8 cellular contexts compared by ENCODE assay signal in the genomic region with DNA sequence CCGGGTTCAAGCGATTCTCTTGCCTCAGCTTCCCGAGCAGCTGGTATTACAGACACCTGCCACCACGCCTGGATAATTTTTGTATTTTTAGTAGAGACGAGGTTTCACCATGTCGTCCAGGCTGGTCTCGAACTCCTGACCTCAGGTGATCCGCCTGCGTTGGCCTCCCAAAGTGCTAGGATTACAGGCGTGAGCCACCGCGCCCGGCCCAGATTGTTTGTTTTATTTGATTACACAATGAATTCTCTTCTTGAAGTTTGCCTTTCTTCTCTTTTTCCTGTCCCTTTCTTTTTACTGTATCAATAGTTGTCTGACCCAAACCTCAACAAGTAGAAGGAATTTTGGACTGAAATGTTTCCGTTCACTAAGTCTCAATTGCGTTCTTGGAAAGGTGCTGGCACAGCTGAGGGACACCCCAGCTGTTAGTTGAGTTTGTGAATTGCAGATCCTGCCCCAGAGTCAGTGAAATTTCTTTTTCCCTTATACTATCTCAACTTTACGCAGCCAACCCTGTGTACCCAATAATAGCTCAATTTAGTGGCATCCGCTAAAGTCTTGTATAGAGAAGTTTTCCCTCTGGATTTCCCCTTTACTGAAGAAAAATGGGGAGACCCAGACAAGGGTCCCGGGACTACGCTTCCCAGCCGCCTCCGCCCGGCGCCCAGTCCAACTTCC. TPM values are rescaled to one million over a fixed set of nuclear protein-coding genes. Genes with fewer than 3 reads are reported as not detected.
A peak's percentile ranks its signal among the peaks of the same experiment; 100 is the strongest.
DNase-seq lines count a peak whose midpoint lies in the region; ATAC-seq and TF ChIP-seq lines count a peak whose summit lies in the region.

No MANE protein-coding gene starts in this region.

- peaks cover 15% of the 10 kb centered on the region for H3K4me1 Mint-ChIP-seq in endodermal cell

- H3K9me3 ChIP-seq in PC-3 (ENCODE audit: low read length) (no peaks in the 10 kb centered on the region), endodermal cell (ENCODE audit: control insufficient read depth, low read length) (no peaks in the 10 kb centered on the region), psoas muscle (no peaks in the 10 kb centered on the region)

- peaks cover 35% of the 10 kb centered on the region for H3K4me1 ChIP-seq in PC-3 (ENCODE audit: insufficient read depth, low read length)
- H3K4me1 ChIP-seq in endodermal cell (ENCODE audit: control insufficient read depth, insufficient read depth, low read length), result no peaks in the 10 kb centered on the region
- no peaks in the 10 kb centered on the region for H3K4me1 ChIP-seq in psoas muscle

- H3K9ac ChIP-seq in PC-3 (ENCODE audit: low read length) (no peak overlapping the region), endodermal cell (ENCODE audit: extremely low read depth, low read length, poor library complexity, severe bottlenecking) (no peak overlapping the region)

- intact Hi-C loops in PC-3 (cut with micrococcal nuclease), result loop anchor here (5.0 kb wide), 1 partner anchor 200 kb away; no protein-coding TSS in a partner anchor
- intact Hi-C loops in psoas muscle (cut with DNase I), result no loop called here

- peaks cover 4% of the 10 kb centered on the region for H3K27me3 Mint-ChIP-seq in endodermal cell (ENCODE audit: insufficient read depth)

- TF ChIP-seq CTCF in GM12865 (IDR thresholded peaks at IDR 0.05; ENCODE audit: insufficient read depth, low read depth, low read length, missing control alignments) (no peak), PC-3 (conservative IDR thresholded peaks at IDR 0.05; ENCODE audit: low read depth, low read length) (no peak), endodermal cell (conservative IDR thresholded peaks at IDR 0.05) (no peak), psoas muscle (IDR thresholded peaks at IDR 0.05) (no peak)

- no peaks in the 10 kb centered on the region for H3K9me2 ChIP-seq in PC-3 (replicated peaks; ENCODE audit: low read length)

- no peaks in the 10 kb centered on the region for H3K36me3 ChIP-seq in PC-3 (ENCODE audit: low read depth, low read length)
- no peaks in the 10 kb centered on the region for H3K36me3 ChIP-seq in endodermal cell (ENCODE audit: control insufficient read depth, insufficient read depth, low read length)
- H3K36me3 ChIP-seq in psoas muscle (ENCODE audit: insufficient read depth in 1 of 2, low read depth in 1 of 2), result no peaks in the 10 kb centered on the region

- H4K20me1 ChIP-seq in PC-3 (ENCODE audit: low read length), result no peaks in the 10 kb centered on the region

- no peak overlapping the region for H3K27ac ChIP-seq in PC-3 (ENCODE audit: low read length)
- no peak overlapping the region for H3K27ac ChIP-seq in endodermal cell (ENCODE audit: low read depth, low read length)
- peak overlapping the region; percentile 39 for H3K27ac ChIP-seq in psoas muscle

- H2AFZ ChIP-seq in PC-3 (ENCODE audit: low read length), result peak overlapping the region; percentile 87

- 59 to 80% methylated on average over 2 to 18 of the region's 23 CpGs for WGBS in endodermal cell (ENCODE audit: insufficient coverage in 1 of 2, insufficient read length in 1 of 2), 2 experiments
- 35 to 56% (median 51%) methylated on average over 23 of the region's 23 CpGs for WGBS in psoas muscle, 3 donors

- H3K27ac Mint-ChIP-seq in endodermal cell, result peak overlapping the region; percentile 65

- no peaks in the 10 kb centered on the region for H3F3A ChIP-seq in PC-3 (ENCODE audit: low read length, unreplicated experiment)

- peak overlapping the region; percentile 63 for H3K4me3 Mint-ChIP-seq in endodermal cell

- H3K9me3 Mint-ChIP-seq in endodermal cell, result peaks cover 45% of the 10 kb centered on the region

- CTCF ChIA-PET in PC-3 (lab: Charles Lee), result no interaction called here
- CTCF ChIA-PET in HEK293T (lab: Yijun Ruan, JAX), result interaction anchor here (0.6 kb wide), 1 partner anchor 161 kb away, joined by 3 read pairs; no protein-coding TSS in a partner anchor

- TSS peak; percentile 35 for BruUV-seq in PC-3 (replicated peaks; lab: Mats Ljungman, UMichigan)

- peaks cover 42% of the 10 kb centered on the region for H3K79me2 ChIP-seq in PC-3 (ENCODE audit: low read length)

- H3K36me3 Mint-ChIP-seq in endodermal cell (ENCODE audit: low read depth), result no peaks in the 10 kb centered on the region

- H3K4me2 ChIP-seq in PC-3 (ENCODE audit: low read length), result peak overlapping the region; percentile 79

- H3K4me3 ChIP-seq in GM12865 (ENCODE audit: low read depth, low read length) (peak overlapping the region; percentile 22; the same call in 1 of the 2 replicates), PC-3 (ENCODE audit: low read length) (peak overlapping the region; percentile 58), endodermal cell (ENCODE audit: low read length) (no peak overlapping the region), psoas muscle (peak overlapping the region; percentile 75)

- POLR2A ChIA-PET in PC-3 (lab: Charles Lee; ENCODE audit: unreplicated experiment), result interaction anchor here (0.6 to 0.7 kb wide), 2 partner anchors 108 to 187 kb away, joined by 3 read pairs; no protein-coding TSS in a partner anchor
- POLR2A ChIA-PET in HEK293T (lab: Yijun Ruan, JAX), result no interaction called here

- no peak; the same call in 1 of the 2 replicates for ATAC-seq in PC-3
- no peak for ATAC-seq in psoas muscle
- ATAC-seq in GM18517 (IDR thresholded peaks at IDR 0.05; ENCODE audit: unreplicated experiment), result no peak
- ATAC-seq in HG02870 (IDR thresholded peaks at IDR 0.05; ENCODE audit: unreplicated experiment), result no peak

- DNase-seq in GM12865 (ENCODE audit: low read depth) (no peak), PC-3 (peak; percentile 14), endodermal cell (no peak), psoas muscle (no peak), HEK293T (ENCODE audit: extremely low spot score) (no peak)
- no peak for DNase-seq in activated CD8-positive, alpha-beta memory T cell treated with anti-CD3 and anti-CD28 coated beads, Interleukin-2, amount 50 U/mL, for 4 hours

- H3K27me3 ChIP-seq in PC-3 (ENCODE audit: low read length) (no peaks in the 10 kb centered on the region), endodermal cell (ENCODE audit: control insufficient read depth, insufficient read depth, low read length, poor library complexity, severe bottlenecking) (no peaks in the 10 kb centered on the region), psoas muscle (ENCODE audit: insufficient read depth in 3 of 3, low read length in 2 of 3) (no peaks in the 10 kb centered on the region)

TF ChIP-seq in HEK293T, 16 proteins besides CTCF, POLR2A, EP300 and RAD21:
- TF ChIP-seq ARNT (IDR thresholded peaks at IDR 0.05) (no peak), ELF4 (IDR thresholded peaks at IDR 0.05) (no peak), NFRKB (IDR thresholded peaks at IDR 0.05) (no peak), HDGF (IDR thresholded peaks at IDR 0.05; ENCODE audit: borderline replicate concordance) (no peak)
TF ChIP-seq in HEK293T: peak in this region for 0.

RNA-seq across cellular contexts. Expression of gene MTM1, which starts 0.6 kb away (rescaled TPM):
- 5.5 and 13.7 TPM in 2 replicates for total RNA-seq in PC-3 (2014; rRNA removed)
- total RNA-seq in endodermal cell, result 1 to 10 TPM; 5.9 to 9.8 TPM
- 8.9 TPM for polyA plus RNA-seq in endodermal cell (2013, experiment 1 of 2)
- polyA plus RNA-seq in endodermal cell (2013, experiment 2 of 2), result 9.6 TPM
- total RNA-seq in psoas muscle, result 10 to 100 TPM in 3 of 4 donors, 1 to 10 TPM in 1; 9.6 to 17.4 (median 15.2) TPM
- polyA plus RNA-seq in psoas muscle, result 10 to 100 TPM in 1 of 3 donors, 1 to 10 TPM in 2; 4.9 to 15.2 (median 6.5) TPM
